ENCODE assay signal across 1 cellular context in genomic region chr10:4981722-4982471, GRCh38.
A peak's percentile ranks its signal among the peaks of the same experiment; 100 is the strongest.
TF ChIP-seq lines count a peak whose summit lies in the region.

No MANE protein-coding gene starts in this region.

TF ChIP-seq in HepG2, 621 proteins besides CTCF, POLR2A, EP300 and RAD21 (continued from another document and continues in another):
- TF ChIP-seq ZBTB37 (CRISPR knock-in tag; IDR thresholded peaks at IDR 0.05) = no peak
- no peak for TF ChIP-seq MXI1 (IDR thresholded peaks at IDR 0.05; ENCODE audit: borderline replicate concordance, low read depth, low read length)
- TF ChIP-seq ZNF605 (CRISPR knock-in tag; IDR thresholded peaks at IDR 0.05) = peak; percentile 59; the same call in 1 of the 2 replicates
- TF ChIP-seq ZNF749 (CRISPR knock-in tag; IDR thresholded peaks at IDR 0.05; ENCODE audit: borderline replicate concordance) = peak; percentile 56; the same call in 1 of the 2 replicates
- TF ChIP-seq ZNF44 (CRISPR knock-in tag; IDR thresholded peaks at IDR 0.05) = no peak; the same call in 1 of the 2 replicates
- no peak for TF ChIP-seq ZFP41 (CRISPR knock-in tag; IDR thresholded peaks at IDR 0.05; ENCODE audit: borderline replicate concordance)
- TF ChIP-seq MAFF (IDR thresholded peaks at IDR 0.05; ENCODE audit: low read depth, low read length) = no peak
- TF ChIP-seq AHDC1 (CRISPR knock-in tag; IDR thresholded peaks at IDR 0.05; ENCODE audit: borderline replicate concordance) = no peak
- TF ChIP-seq RBM22 (optimal IDR thresholded peaks at IDR 0.05; ENCODE audit: low read length) = peak; percentile 100
- TF ChIP-seq ZNF407 (CRISPR knock-in tag; IDR thresholded peaks at IDR 0.05; ENCODE audit: not compliant biosample characterization) = peak; percentile 65
- no peak for TF ChIP-seq GATAD1 (CRISPR knock-in tag; IDR thresholded peaks at IDR 0.05)
- no peak for TF ChIP-seq IKZF4 (CRISPR knock-in tag; IDR thresholded peaks at IDR 0.05; ENCODE audit: borderline replicate concordance, low read depth, not compliant biosample characterization)
- no peak for TF ChIP-seq NFRKB (IDR thresholded peaks at IDR 0.05)
- no peak for TF ChIP-seq FOXJ3 (CRISPR knock-in tag; IDR thresholded peaks at IDR 0.05; ENCODE audit: borderline replicate concordance)
- TF ChIP-seq ATF4 (CRISPR knock-in tag; IDR thresholded peaks at IDR 0.05) = peak in 1 of 2 experiments; percentile 33; a peak in 1 of 4 replicates
- TF ChIP-seq MAX (IDR thresholded peaks at IDR 0.05) = peak; percentile 52; the same call in 1 of the 2 replicates
- TF ChIP-seq ZNF772 (CRISPR knock-in tag; IDR thresholded peaks at IDR 0.05) = no peak; the same call in 1 of the 2 replicates
- TF ChIP-seq BCL3 (CRISPR knock-in tag; IDR thresholded peaks at IDR 0.05) = no peak
- peak; percentile 72; the same call in 1 of the 2 replicates for TF ChIP-seq HOXD1 (CRISPR knock-in tag; IDR thresholded peaks at IDR 0.05)
- peak; percentile 89 for TF ChIP-seq CBX5 (CRISPR knock-in tag; IDR thresholded peaks at IDR 0.05; ENCODE audit: borderline replicate concordance)
- TF ChIP-seq ZNF367 (CRISPR knock-in tag; IDR thresholded peaks at IDR 0.05; ENCODE audit: borderline replicate concordance) = no peak
- TF ChIP-seq ZNF570 (CRISPR knock-in tag; IDR thresholded peaks at IDR 0.05; ENCODE audit: borderline replicate concordance) = no peak
- TF ChIP-seq ZNF362 (CRISPR knock-in tag; IDR thresholded peaks at IDR 0.05; ENCODE audit: borderline replicate concordance) = no peak
- no peak for TF ChIP-seq EEA1 (CRISPR knock-in tag; IDR thresholded peaks at IDR 0.05; ENCODE audit: borderline replicate concordance)
- no peak for TF ChIP-seq ZBTB42 (CRISPR knock-in tag; IDR thresholded peaks at IDR 0.05)
- TF ChIP-seq NR2F6 (IDR thresholded peaks at IDR 0.05) = peak; percentile 60; the same call in 1 of the 2 replicates
- TF ChIP-seq NR2F6 (CRISPR knock-in tag; IDR thresholded peaks at IDR 0.05) = peak; percentile 39; the same call in 1 of the 2 replicates
- TF ChIP-seq ZBTB7B (CRISPR knock-in tag; IDR thresholded peaks at IDR 0.05) = no peak
- peak; percentile 53 for TF ChIP-seq HNF1A (IDR thresholded peaks at IDR 0.05; ENCODE audit: low read depth)
- TF ChIP-seq HNF1A (CRISPR knock-in tag; IDR thresholded peaks at IDR 0.05; ENCODE audit: borderline replicate concordance) = peak; percentile 24; the same call in 1 of the 2 replicates
- no peak for TF ChIP-seq PLRG1 (conservative IDR thresholded peaks at IDR 0.05)
- no peak; the same call in 1 of the 2 replicates for TF ChIP-seq FOXO1 (CRISPR knock-in tag; IDR thresholded peaks at IDR 0.05)
- TF ChIP-seq ZNF136 (CRISPR knock-in tag; IDR thresholded peaks at IDR 0.05; ENCODE audit: low read depth) = no peak
- no peak for TF ChIP-seq HNRNPUL1 (IDR thresholded peaks at IDR 0.05; ENCODE audit: low read depth, low read length)
- no peak for TF ChIP-seq XBP1 (CRISPR knock-in tag; IDR thresholded peaks at IDR 0.05)
- no peak; the same call in 1 of the 2 replicates for TF ChIP-seq ZNF224 (CRISPR knock-in tag; IDR thresholded peaks at IDR 0.05)
- TF ChIP-seq MXD4 (CRISPR knock-in tag; IDR thresholded peaks at IDR 0.05) = no peak
- TF ChIP-seq ZNF7 (CRISPR knock-in tag; IDR thresholded peaks at IDR 0.05) = no peak
